Comparison of ENCODE assay signal across 1 cellular context in genomic region chr2:18067980-18068379, GRCh38.
TF ChIP-seq lines count a peak whose summit lies in the region.

No MANE protein-coding gene starts in this region.

TF ChIP-seq in WTC11, 78 proteins besides CTCF, POLR2A, EP300 and RAD21 (continued from another document):
- no peak for TF ChIP-seq ZNF512 (CRISPR knock-in tag; IDR thresholded peaks at IDR 0.05; ENCODE audit: borderline replicate concordance)
- TF ChIP-seq ZSCAN18 (CRISPR knock-in tag; IDR thresholded peaks at IDR 0.05), result no peak
- no peak for TF ChIP-seq ESRRA (CRISPR knock-in tag; IDR thresholded peaks at IDR 0.05; ENCODE audit: borderline replicate concordance)
- no peak for TF ChIP-seq FOXJ3 (CRISPR knock-in tag; IDR thresholded peaks at IDR 0.05; ENCODE audit: borderline replicate concordance)
- no peak for TF ChIP-seq ZNF281 (CRISPR knock-in tag; IDR thresholded peaks at IDR 0.05)
- TF ChIP-seq ERG (CRISPR knock-in tag; IDR thresholded peaks at IDR 0.05), result no peak
- TF ChIP-seq ZNF138 (CRISPR knock-in tag; conservative IDR thresholded peaks at IDR 0.05), result no peak
- TF ChIP-seq GTF2I (CRISPR knock-in tag; conservative IDR thresholded peaks at IDR 0.05), result no peak
